ENCODE assay signal across 1 cellular context in genomic region chr10:123034332-123034731, GRCh38.
A peak's percentile ranks its signal among the peaks of the same experiment; 100 is the strongest.
TF ChIP-seq lines count a peak whose summit lies in the region.

No MANE protein-coding gene starts in this region.

TF ChIP-seq in HepG2, 621 proteins besides CTCF, POLR2A, EP300 and RAD21 (continued from another document and continues in another):
- no peak for TF ChIP-seq ZBTB10 (CRISPR knock-in tag; IDR thresholded peaks at IDR 0.05; ENCODE audit: borderline replicate concordance)
- TF ChIP-seq ZNF354B (CRISPR knock-in tag; IDR thresholded peaks at IDR 0.05): no peak
- TF ChIP-seq ZNF251 (CRISPR knock-in tag; IDR thresholded peaks at IDR 0.05): no peak
- no peak for TF ChIP-seq RFX3 (CRISPR knock-in tag; IDR thresholded peaks at IDR 0.05)
- TF ChIP-seq CBX5 (CRISPR knock-in tag; IDR thresholded peaks at IDR 0.05; ENCODE audit: borderline replicate concordance): no peak
- no peak for TF ChIP-seq HCFC1 (IDR thresholded peaks at IDR 0.05; ENCODE audit: low read depth, low read length)
- no peak for TF ChIP-seq NBN (conservative IDR thresholded peaks at IDR 0.05)
- TF ChIP-seq HES4 (CRISPR knock-in tag; IDR thresholded peaks at IDR 0.05; ENCODE audit: borderline replicate concordance): no peak
- no peak for TF ChIP-seq SMAD1 (CRISPR knock-in tag; IDR thresholded peaks at IDR 0.05; ENCODE audit: borderline replicate concordance, low read depth)
- TF ChIP-seq HNRNPUL1 (IDR thresholded peaks at IDR 0.05; ENCODE audit: low read depth, low read length): no peak
- no peak for TF ChIP-seq ZBTB20 (CRISPR knock-in tag; IDR thresholded peaks at IDR 0.05; ENCODE audit: borderline replicate concordance, low read depth)
- TF ChIP-seq PHF20 (CRISPR knock-in tag; IDR thresholded peaks at IDR 0.05): no peak
- peak; percentile 27; the same call in 1 of the 2 replicates for TF ChIP-seq SAP130 (CRISPR knock-in tag; IDR thresholded peaks at IDR 0.05; ENCODE audit: low read depth)
- TF ChIP-seq REPIN1 (CRISPR knock-in tag; IDR thresholded peaks at IDR 0.05; ENCODE audit: borderline replicate concordance, low read depth): no peak
- TF ChIP-seq ZBTB43 (CRISPR knock-in tag; conservative IDR thresholded peaks at IDR 0.05): 0 out of 2 replicates have a peak, but pooled peaks have one; percentile 35
- peak; percentile 14; the same call in 1 of the 2 replicates for TF ChIP-seq NR2F6 (IDR thresholded peaks at IDR 0.05)
- 0 out of 2 replicates have a peak, but pooled peaks have one; percentile 9 for TF ChIP-seq NR2F6 (CRISPR knock-in tag; IDR thresholded peaks at IDR 0.05)
- TF ChIP-seq ZNF232 (CRISPR knock-in tag; IDR thresholded peaks at IDR 0.05; ENCODE audit: borderline replicate concordance): no peak
- TF ChIP-seq TFAP4 (IDR thresholded peaks at IDR 0.05; ENCODE audit: borderline replicate concordance, low read depth): no peak
- TF ChIP-seq ARID3A (IDR thresholded peaks at IDR 0.05; ENCODE audit: low read depth, low read length): no peak
- no peak for TF ChIP-seq ZNF878 (CRISPR knock-in tag; IDR thresholded peaks at IDR 0.05)
- no peak for TF ChIP-seq DRAP1 (CRISPR knock-in tag; IDR thresholded peaks at IDR 0.05)
- TF ChIP-seq U2AF2 (IDR thresholded peaks at IDR 0.05; ENCODE audit: low read depth, low read length): no peak
- no peak for TF ChIP-seq CBX2 (IDR thresholded peaks at IDR 0.05; ENCODE audit: low read depth, low read length)
- no peak for TF ChIP-seq CBX2 (CRISPR knock-in tag; IDR thresholded peaks at IDR 0.05; ENCODE audit: low read depth)
- TF ChIP-seq ZBTB46 (CRISPR knock-in tag; IDR thresholded peaks at IDR 0.05; ENCODE audit: borderline replicate concordance): no peak
- TF ChIP-seq ZNF609 (CRISPR knock-in tag; IDR thresholded peaks at IDR 0.05; ENCODE audit: borderline replicate concordance): peak; percentile 41; the same call in 1 of the 2 replicates
- TF ChIP-seq ZNF543 (CRISPR knock-in tag; IDR thresholded peaks at IDR 0.05): no peak
- 0 out of 2 replicates have a peak, but pooled peaks have one; percentile 24 for TF ChIP-seq MEIS2 (CRISPR knock-in tag; IDR thresholded peaks at IDR 0.05)
- TF ChIP-seq ZBTB33 (CRISPR knock-in tag; IDR thresholded peaks at IDR 0.05): no peak
- peak; percentile 46 for TF ChIP-seq RARA (CRISPR knock-in tag; IDR thresholded peaks at IDR 0.05)
- 0 out of 2 replicates have a peak, but pooled peaks have one; percentile 48 for TF ChIP-seq ISL2 (CRISPR knock-in tag; IDR thresholded peaks at IDR 0.05)
- TF ChIP-seq SP2 (CRISPR knock-in tag; IDR thresholded peaks at IDR 0.05): no peak
- TF ChIP-seq KLF9 (CRISPR knock-in tag; IDR thresholded peaks at IDR 0.05; ENCODE audit: low read depth): no peak
- TF ChIP-seq TEAD2 (CRISPR knock-in tag; IDR thresholded peaks at IDR 0.05): no peak
- no peak for TF ChIP-seq JDP2 (CRISPR knock-in tag; IDR thresholded peaks at IDR 0.05; ENCODE audit: borderline replicate concordance)
- TF ChIP-seq NCOA2 (CRISPR knock-in tag; IDR thresholded peaks at IDR 0.05): peak; percentile 35
- no peak for TF ChIP-seq MBD4 (IDR thresholded peaks at IDR 0.05; ENCODE audit: borderline replicate concordance, low read length)
- no peak for TF ChIP-seq ZNF367 (CRISPR knock-in tag; IDR thresholded peaks at IDR 0.05; ENCODE audit: borderline replicate concordance)
- no peak for TF ChIP-seq ZBTB34 (CRISPR knock-in tag; IDR thresholded peaks at IDR 0.05)
- no peak for TF ChIP-seq ZNF788 (CRISPR knock-in tag; IDR thresholded peaks at IDR 0.05; ENCODE audit: borderline replicate concordance)
- TF ChIP-seq RBAK (CRISPR knock-in tag; IDR thresholded peaks at IDR 0.05): no peak
- no peak for TF ChIP-seq FOXA3 (CRISPR knock-in tag; IDR thresholded peaks at IDR 0.05)
- no peak for TF ChIP-seq IKZF4 (CRISPR knock-in tag; IDR thresholded peaks at IDR 0.05; ENCODE audit: borderline replicate concordance, low read depth, not compliant biosample characterization)
- 0 out of 2 replicates have a peak, but pooled peaks have one; percentile 12 for TF ChIP-seq PPARG (CRISPR knock-in tag; conservative IDR thresholded peaks at IDR 0.05)
- TF ChIP-seq TRIM24 (CRISPR knock-in tag; IDR thresholded peaks at IDR 0.05): no peak
- TF ChIP-seq MXD3 (CRISPR knock-in tag; IDR thresholded peaks at IDR 0.05): no peak
- TF ChIP-seq TFDP2 (CRISPR knock-in tag; IDR thresholded peaks at IDR 0.05): no peak
